8 cellular contexts compared by ENCODE assay signal in genomic region chr10:132449051-132449825, GRCh38. TPM values are rescaled to one million over a fixed set of nuclear protein-coding genes. Genes with fewer than 3 reads are reported as not detected.
A peak's percentile ranks its signal among the peaks of the same experiment; 100 is the strongest.
DNase-seq lines count a peak whose midpoint lies in the region; ATAC-seq and TF ChIP-seq lines count a peak whose summit lies in the region.

No MANE protein-coding gene starts in this region.

- H3K4me1 ChIP-seq in right cardiac atrium (ENCODE audit: control insufficient read depth, insufficient read depth, low read length) (peaks cover 2% of the 10 kb centered on the region), left lung (peaks cover 31 to 76% of the 10 kb centered on the region in 2 donors)

- intact Hi-C loops in right cardiac atrium (cut with DNase I) (no loop called here), Right ventricle myocardium inferior (cut with DNase I) (no loop called here), left lung (cut with DNase I) (no loop called here)

- H3K9me3 ChIP-seq in right cardiac atrium (ENCODE audit: control insufficient read depth, low read length) (no peaks in the 10 kb centered on the region), left lung (no peaks in the 10 kb centered on the region)

- ATAC-seq in right cardiac atrium (no peak), Right ventricle myocardium inferior (no peak), left lung (peak; percentile 6), HG03045 (IDR thresholded peaks at IDR 0.05; ENCODE audit: unreplicated experiment) (no peak), GM21529 (IDR thresholded peaks at IDR 0.05; ENCODE audit: unreplicated experiment) (no peak), GM21447 (IDR thresholded peaks at IDR 0.05; ENCODE audit: unreplicated experiment) (no peak)

- DNase-seq in right cardiac atrium, result peak; percentile 62 to 83 (median 78)
- no peak for DNase-seq in Right ventricle myocardium inferior (ENCODE audit: missing footprints)
- DNase-seq in SK-MEL-5 (ENCODE audit: low read depth, low spot score), result peak; percentile 28
- peak; percentile 81 to 89 for DNase-seq in left lung
- no peak for DNase-seq in NCI-H82 (lab: John Stamatoyannopoulos, UW)

- no peak for TF ChIP-seq CTCF in left lung (IDR thresholded peaks at IDR 0.05)

- H3K27me3 ChIP-seq in right cardiac atrium (ENCODE audit: control insufficient read depth, insufficient read depth) (no peaks in the 10 kb centered on the region), left lung (no peaks in the 10 kb centered on the region)

- H3K4me3 ChIP-seq in right cardiac atrium (ENCODE audit: low read length) (no peak overlapping the region), left lung (no peak overlapping the region)

- no peaks in the 10 kb centered on the region for H3K36me3 ChIP-seq in left lung

- 61% methylated on average over 22 of the region's 22 CpGs for WGBS in right cardiac atrium

- in situ Hi-C loops in SK-MEL-5 (cut with HindIII; ENCODE audit: low pct_unique_long_range_greater_than_20kb, low sequenced_read_pairs), result no loop called here

- no peak overlapping the region for H3K27ac ChIP-seq in right cardiac atrium (ENCODE audit: low read length)
- H3K27ac ChIP-seq in left lung, result peak overlapping the region; percentile 44 to 70

RNA-seq across cellular contexts. Expression of gene PWWP2B, which starts 52.2 kb away (rescaled TPM):
- total RNA-seq in right cardiac atrium, result 10 to 100 TPM in 2 of 4 donors, 1 to 10 TPM in 2; 7.0 to 10.6 (median 9.6) TPM
- 9.1 TPM for polyA plus RNA-seq in right cardiac atrium
- total RNA-seq in Right ventricle myocardium inferior, result 22.3 TPM
- 6.4 and 7.6 TPM in 2 replicates for total RNA-seq in SK-MEL-5 (2014; rRNA removed; shearing (Covaris generic))
- polyA plus RNA-seq in SK-MEL-5 (2015; cell fraction: cytosol; rRNA removed), result 6.9 and 9.7 TPM in 2 replicates
- 1.8 and 2.3 TPM in 2 replicates for polyA plus RNA-seq in SK-MEL-5 (2015; cell fraction: nucleus; rRNA removed)
- 10 to 100 TPM; 21.4 to 23.2 TPM for total RNA-seq in left lung

Comparison
In these comparisons a context has a peak if more than half of its experiments do, and no peak if none do; other contexts are left out.
1. DNase-seq: peak in right cardiac atrium (3 of 3), SK-MEL-5 (single experiment) and left lung (2 of 2); none in Right ventricle myocardium inferior (single experiment) and NCI-H82 (single experiment).